ENCODE assay signal across 14 cellular contexts in genomic region chr1:214632091-214632490, GRCh38. TPM values are rescaled to one million over a fixed set of nuclear protein-coding genes. Genes with fewer than 3 reads are reported as not detected.
DNase-seq lines count a peak whose midpoint lies in the region; ATAC-seq lines count a peak whose summit lies in the region.
"Had no signal": no experiment of that assay in that cellular context is flagged by ENCODE, and none has a peak within 500 bp of the region (broad histone marks: within the 10 kb centered on the region; RNA-seq: fewer than 3 reads in every experiment).

No MANE protein-coding gene starts in this region.

- POLR2A ChIA-PET in CD8-positive, alpha-beta memory T cell (lab: Charles Lee) = no interaction called here

- no peaks in the 10 kb centered on the region for H3K27me3 ChIP-seq in CD4-positive, CD25-positive, alpha-beta regulatory T cell (ENCODE audit: control insufficient read depth, insufficient read depth, low read length)
- no peaks in the 10 kb centered on the region for H3K27me3 ChIP-seq in CD8-positive, alpha-beta memory T cell (ENCODE audit: insufficient read depth, low read length, poor library complexity, severe bottlenecking)

- H3K9me3 Mint-ChIP-seq in CD4-positive, CD25-positive, alpha-beta regulatory T cell = no peaks in the 10 kb centered on the region
- no peaks in the 10 kb centered on the region for H3K9me3 Mint-ChIP-seq in CD8-positive, alpha-beta memory T cell

- H3K4me3 Mint-ChIP-seq in CD4-positive, CD25-positive, alpha-beta regulatory T cell = peak overlapping the region; percentile 18 to 54 (median 44)
- H3K4me3 Mint-ChIP-seq in CD8-positive, alpha-beta memory T cell = peak overlapping the region; percentile 1 to 75 (median 43)

- H3K27ac ChIP-seq in CD4-positive, CD25-positive, alpha-beta regulatory T cell (ENCODE audit: insufficient read depth, low read length, poor library complexity, severe bottlenecking) = peak overlapping the region; percentile 59
- no peak overlapping the region for H3K27ac ChIP-seq in CD8-positive, alpha-beta memory T cell (ENCODE audit: low read depth, low read length)
- H3K27ac ChIP-seq: C4-2B had no signal

- CTCF ChIA-PET in CD8-positive, alpha-beta memory T cell (lab: Charles Lee) = no interaction called here

- DNase-seq in CD4-positive, CD25-positive, alpha-beta regulatory T cell = peak; percentile 58 to 84 (median 81)
- DNase-seq in CD8-positive, alpha-beta memory T cell = peak in 4 of 5 donors; percentile 22 to 70 (median 57)
- peak; percentile 55 for DNase-seq in activated CD4-positive, alpha-beta T cell treated with anti-CD3 and anti-CD28 coated beads, Interleukin-2, amount 50 U/mL, for 1 hour
- no peak for DNase-seq in HuH-7.5 (ENCODE audit: low spot score)
- DNase-seq: EL, mammary epithelial cell, MV-4-11, NCI-H2081 had no signal

- H3K27ac Mint-ChIP-seq in CD4-positive, CD25-positive, alpha-beta regulatory T cell = peak overlapping the region; percentile 64 to 96 (median 96)
- peak overlapping the region in 7 of 8 donors; percentile 26 to 97 (median 77) for H3K27ac Mint-ChIP-seq in CD8-positive, alpha-beta memory T cell

- H3K4me1 ChIP-seq in CD4-positive, CD25-positive, alpha-beta regulatory T cell (ENCODE audit: control insufficient read depth, insufficient read depth, low read length, poor library complexity, severe bottlenecking) = peaks cover 26% of the 10 kb centered on the region
- peaks cover 14% of the 10 kb centered on the region for H3K4me1 ChIP-seq in CD8-positive, alpha-beta memory T cell (ENCODE audit: insufficient read depth, low read length)

- peak; percentile 65 to 71 for ATAC-seq in CD4-positive, CD25-positive, alpha-beta regulatory T cell (ENCODE audit: low read depth in 2 of 2)
- ATAC-seq in HG03442 (IDR thresholded peaks at IDR 0.05; ENCODE audit: unreplicated experiment) = peak; percentile 68
- no peak for ATAC-seq in GM21825 (IDR thresholded peaks at IDR 0.05; ENCODE audit: unreplicated experiment)
- no peak for ATAC-seq in HG03097 (IDR thresholded peaks at IDR 0.05; ENCODE audit: low FRiP score, unreplicated experiment)
- ATAC-seq in GM19328 (IDR thresholded peaks at IDR 0.05; ENCODE audit: unreplicated experiment) = no peak
- ATAC-seq: Panc1 had no signal

- H3K27me3 Mint-ChIP-seq in CD4-positive, CD25-positive, alpha-beta regulatory T cell = no peaks in the 10 kb centered on the region
- H3K27me3 Mint-ChIP-seq in CD8-positive, alpha-beta memory T cell = no peaks in the 10 kb centered on the region

- peaks cover 13 to 55% (median 41%) of the 10 kb centered on the region in 4 donors for H3K4me1 Mint-ChIP-seq in CD4-positive, CD25-positive, alpha-beta regulatory T cell
- peaks cover 15 to 23% (median 19%) of the 10 kb centered on the region in 3 donors for H3K4me1 Mint-ChIP-seq in CD8-positive, alpha-beta memory T cell

- no peaks in the 10 kb centered on the region for H3K9me3 ChIP-seq in CD4-positive, CD25-positive, alpha-beta regulatory T cell (ENCODE audit: control insufficient read depth in 2 of 2, low read length in 2 of 2)
- no peaks in the 10 kb centered on the region for H3K9me3 ChIP-seq in CD8-positive, alpha-beta memory T cell (ENCODE audit: low read length)

- H3K36me3 ChIP-seq in CD4-positive, CD25-positive, alpha-beta regulatory T cell (ENCODE audit: control insufficient read depth, insufficient read depth, low read length) = no peaks in the 10 kb centered on the region
- no peaks in the 10 kb centered on the region for H3K36me3 ChIP-seq in CD8-positive, alpha-beta memory T cell (ENCODE audit: insufficient read depth, low read length)

- H3K4me3 ChIP-seq in CD4-positive, CD25-positive, alpha-beta regulatory T cell (ENCODE audit: low read depth, low read length) = peak overlapping the region; percentile 64
- no peak overlapping the region for H3K4me3 ChIP-seq in CD8-positive, alpha-beta memory T cell (ENCODE audit: low read length)

- H3K36me3 Mint-ChIP-seq in CD4-positive, CD25-positive, alpha-beta regulatory T cell = peaks cover 3% of the 10 kb centered on the region
- H3K36me3 Mint-ChIP-seq in CD8-positive, alpha-beta memory T cell = no peaks in the 10 kb centered on the region

RNA-seq across cellular contexts. Expression of gene CENPF, which starts 29.1 kb away (rescaled TPM):
- 7.9 TPM for total RNA-seq in CD4-positive, CD25-positive, alpha-beta regulatory T cell
- polyA plus RNA-seq in CD4-positive, CD25-positive, alpha-beta regulatory T cell = 1 to 10 TPM in 2 of 4 donors, under 1 TPM in 2; 0.75 to 1.4 (median 1.0) TPM
- 10 to 100 TPM; 44.2 to 45.5 TPM for total RNA-seq in CD8-positive, alpha-beta memory T cell
- 0.77 TPM for polyA plus RNA-seq in CD8-positive, alpha-beta memory T cell

Comparison
In these comparisons a context has a peak if more than half of its experiments do, and no peak if none do; other contexts are left out.
1. ATAC-seq: peak in CD4-positive, CD25-positive, alpha-beta regulatory T cell (2 of 2) and HG03442 (single experiment); none in GM21825 (single experiment), HG03097 (single experiment) and GM19328 (single experiment).